Comparison of ENCODE assay signal across 9 cellular contexts in the genomic region with DNA sequence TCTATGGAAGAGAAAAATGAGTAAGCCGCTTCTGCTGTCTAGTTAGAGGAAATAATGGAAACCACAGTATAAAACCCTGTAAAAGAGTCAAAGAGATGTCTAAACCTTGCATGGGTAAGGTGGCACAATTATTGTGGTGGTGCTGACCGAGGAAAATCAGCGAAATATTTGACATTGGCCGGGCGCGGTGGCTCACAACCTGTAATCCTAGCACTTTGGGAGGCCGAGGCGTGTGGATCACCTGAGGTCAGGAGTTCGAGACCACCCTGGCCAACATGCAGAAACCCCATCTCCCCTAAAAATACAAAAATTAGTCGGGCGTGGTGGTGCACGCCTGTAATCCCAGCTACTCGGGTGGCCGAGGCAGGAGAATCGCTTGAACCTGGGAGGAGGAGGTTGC. TPM values are rescaled to one million over a fixed set of nuclear protein-coding genes. Genes with fewer than 3 reads are reported as not detected.
DNase-seq lines count a peak whose midpoint lies in the region; ATAC-seq, FAIRE-seq and TF ChIP-seq lines count a peak whose summit lies in the region.
"Not testable (repeated sequence)": the region's sequence is repeated elsewhere in the genome, so short reads cannot be mapped to it uniquely, and the experiment has no call there.
"Had no signal": no experiment of that assay in that cellular context is flagged by ENCODE, and none has a peak within 500 bp of the region (broad histone marks: within the 10 kb centered on the region; RNA-seq: fewer than 3 reads in every experiment).

No MANE protein-coding gene starts in this region.

- CTCF ChIA-PET in activated CD8-positive, alpha-beta T cell treated with anti-CD3 and anti-CD28 coated beads, Interleukin-2, amount 10 ng/mL, durations not matched to agents 7 days and 5 days (lab: Charles Lee): interaction anchor here (0.7 to 1.8 kb wide), 6 partner anchors 8 to 508 kb away, joined by 3 to 16 read pairs (median 4); no protein-coding TSS in a partner anchor

- H3K27me3 Mint-ChIP-seq in activated CD8-positive, alpha-beta T cell treated with anti-CD3 and anti-CD28 coated beads, Interleukin-2, amount 10 ng/mL, durations not matched to agents 7 days and 5 days (ENCODE audit: low read depth): not testable (repeated sequence)

- ATAC-seq in GM18517 (IDR thresholded peaks at IDR 0.05; ENCODE audit: unreplicated experiment): peak; percentile 6
- ATAC-seq in activated CD8-positive, alpha-beta T cell treated with anti-CD3 and anti-CD28 coated beads, Interleukin-2, amount 10 ng/mL, durations not matched to agents 7 days and 5 days: peak; percentile 10
- ATAC-seq in heart left ventricle: not testable (repeated sequence)

- H3K4me1 Mint-ChIP-seq in activated CD8-positive, alpha-beta T cell treated with anti-CD3 and anti-CD28 coated beads, Interleukin-2, amount 10 ng/mL, durations not matched to agents 7 days and 5 days (ENCODE audit: low read depth): peaks cover 42% of the 10 kb centered on the region

- peaks cover 27% of the 10 kb centered on the region for H3K36me3 ChIP-seq in NT2/D1 (ENCODE audit: insufficient read depth, insufficient read length, low read length)
- H3K36me3 ChIP-seq in bronchial epithelial cell (ENCODE audit: control insufficient read depth, insufficient read depth, low read length); muscle layer of duodenum (ENCODE audit: control insufficient read depth in 1 of 2, insufficient read depth in 2 of 2, low read length in 2 of 2); skeletal muscle tissue (ENCODE audit: control insufficient read depth in 3 of 3, insufficient read depth in 3 of 3, low read length in 3 of 3): not testable (repeated sequence)
- H3K36me3 ChIP-seq in heart left ventricle: peaks cover 0 to 12% (median 5%) of the 10 kb centered on the region in 9 donors

- 83 to 88% (median 86%) methylated on average over 15 of the region's 15 CpGs for WGBS in heart left ventricle, 4 donors

- POLR2A ChIA-PET in activated CD8-positive, alpha-beta T cell treated with anti-CD3 and anti-CD28 coated beads, Interleukin-2, amount 10 ng/mL, durations not matched to agents 7 days and 5 days (lab: Charles Lee): interaction anchor here (0.6 to 2.2 kb wide), 6 partner anchors 8 to 509 kb away, joined by 3 to 11 read pairs (median 3); no protein-coding TSS in a partner anchor

- intact Hi-C loops in heart left ventricle (cut with DNase I): not testable (repeated sequence)

- TF ChIP-seq POLR2A in heart left ventricle (IDR thresholded peaks at IDR 0.05): not testable (repeated sequence)

- not testable (repeated sequence) for H3K9me3 Mint-ChIP-seq in activated CD8-positive, alpha-beta T cell treated with anti-CD3 and anti-CD28 coated beads, Interleukin-2, amount 10 ng/mL, durations not matched to agents 7 days and 5 days (ENCODE audit: insufficient read depth)

- H3K9ac ChIP-seq in NT2/D1 (ENCODE audit: insufficient read length, low read depth): not testable (repeated sequence)
- H3K9ac ChIP-seq in skeletal muscle tissue (ENCODE audit: low read depth in 1 of 3, low read length in 3 of 3): peak overlapping the region; percentile 64 to 85 (median 71)

- H3K27me3 ChIP-seq in NT2/D1 (ENCODE audit: insufficient read depth, insufficient read length); bronchial epithelial cell (ENCODE audit: control insufficient read depth, insufficient read depth, low read length); heart left ventricle; muscle layer of duodenum (ENCODE audit: low read depth, low read length); skeletal muscle tissue (ENCODE audit: control insufficient read depth in 3 of 3, insufficient read depth in 3 of 3, low read length in 3 of 3): not testable (repeated sequence)

- peak overlapping the region; percentile 93 for H3K27ac Mint-ChIP-seq in activated CD8-positive, alpha-beta T cell treated with anti-CD3 and anti-CD28 coated beads, Interleukin-2, amount 10 ng/mL, durations not matched to agents 7 days and 5 days

- H3K4me1 ChIP-seq in NT2/D1 (ENCODE audit: insufficient read depth, insufficient read length): not testable (repeated sequence)
- peaks cover 0 to 27% (median 14%) of the 10 kb centered on the region in 12 donors for H3K4me1 ChIP-seq in heart left ventricle
- H3K4me1 ChIP-seq in muscle layer of duodenum (ENCODE audit: control insufficient read depth in 1 of 2, insufficient read depth in 2 of 2, low read length in 2 of 2): peaks cover 0 to 10% of the 10 kb centered on the region in 2 donors
- H3K4me1 ChIP-seq in skeletal muscle tissue (ENCODE audit: control insufficient read depth in 3 of 3, insufficient read depth in 3 of 3, low read length in 3 of 3): peaks cover 10 to 14% (median 10%) of the 10 kb centered on the region in 3 donors

- peaks cover 38% of the 10 kb centered on the region for H3K36me3 Mint-ChIP-seq in activated CD8-positive, alpha-beta T cell treated with anti-CD3 and anti-CD28 coated beads, Interleukin-2, amount 10 ng/mL, durations not matched to agents 7 days and 5 days (ENCODE audit: low read depth)

- H3K4me3 Mint-ChIP-seq in activated CD8-positive, alpha-beta T cell treated with anti-CD3 and anti-CD28 coated beads, Interleukin-2, amount 10 ng/mL, durations not matched to agents 7 days and 5 days: peak overlapping the region; percentile 80

- FAIRE-seq in bronchial epithelial cell (lab: Jason Lieb, UNC): not testable (repeated sequence)

- H3K27ac ChIP-seq in heart left ventricle (peak overlapping the region in 7 of 12 donors; percentile 58 to 87 (median 81)), skeletal muscle tissue (ENCODE audit: low read depth, low read length) (peak overlapping the region; percentile 62)
- not testable (repeated sequence) for H3K27ac ChIP-seq in muscle layer of duodenum (ENCODE audit: low read length)

- TF ChIP-seq CTCF in bronchial epithelial cell (IDR thresholded peaks at IDR 0.05; ENCODE audit: insufficient read depth, low read length, severe bottlenecking); heart left ventricle (IDR thresholded peaks at IDR 0.05): not testable (repeated sequence)

- not testable (repeated sequence) for DNase-seq in NT2/D1 (ENCODE audit: low read depth, low spot score); activated CD8-positive, alpha-beta T cell treated with anti-CD3 and anti-CD28 coated beads, Interleukin-2, amount 10 ng/mL, durations not matched to agents 7 days and 5 days; bronchial epithelial cell (ENCODE audit: low read depth); heart left ventricle

- peak overlapping the region; percentile 12 for H3K4me3 ChIP-seq in NT2/D1 (ENCODE audit: insufficient read length, low read depth)
- peak overlapping the region; percentile 69 for H3K4me3 ChIP-seq in bronchial epithelial cell (ENCODE audit: low read depth, low read length)
- H3K4me3 ChIP-seq in heart left ventricle: peak overlapping the region; percentile 24 to 87 (median 78)
- H3K4me3 ChIP-seq in muscle layer of duodenum (ENCODE audit: low read depth in 1 of 2, low read length in 2 of 2): peak overlapping the region; percentile 73 to 87
- H3K4me3 ChIP-seq in skeletal muscle tissue (ENCODE audit: low read length in 3 of 3): peak overlapping the region; percentile 66 to 80 (median 78)

- H3K9me3 ChIP-seq in NT2/D1 (ENCODE audit: insufficient read depth, low read length); heart left ventricle; muscle layer of duodenum (ENCODE audit: control insufficient read depth in 1 of 2, low read length in 2 of 2); skeletal muscle tissue (ENCODE audit: control insufficient read depth in 3 of 3, low read length in 3 of 3): not testable (repeated sequence)

RNA-seq across cellular contexts. Expression of gene MCM6, which starts 0.5 kb away (rescaled TPM):
- 100 to 1,000 TPM; 144 to 145 TPM for total RNA-seq in activated CD8-positive, alpha-beta T cell treated with anti-CD3 and anti-CD28 coated beads, Interleukin-2, amount 10 ng/mL, durations not matched to agents 7 days and 5 days
- total RNA-seq in bronchial epithelial cell (2.4 and 3.7 TPM in 2 replicates), heart left ventricle (10 to 100 TPM in 1 of 9 donors, 1 to 10 TPM in 8; 2.1 to 16.1 (median 4.4) TPM), skeletal muscle tissue (11.0 TPM)
- 1 to 10 TPM; 1.0 to 3.5 TPM for polyA plus RNA-seq in heart left ventricle

RNA-seq across cellular contexts. Expression of gene LCT, which starts 39.8 kb away (rescaled TPM):
- under 1 TPM; 0.18 to 0.34 TPM for total RNA-seq in activated CD8-positive, alpha-beta T cell treated with anti-CD3 and anti-CD28 coated beads, Interleukin-2, amount 10 ng/mL, durations not matched to agents 7 days and 5 days
- under 0.01 TPM in 1 of 2 replicates, not detected in the other for total RNA-seq in bronchial epithelial cell
- under 1 TPM in 1 of 9 donors, not detected in 8; 0.06 TPM for total RNA-seq in heart left ventricle
- polyA plus RNA-seq in heart left ventricle: not detected
- not detected for total RNA-seq in skeletal muscle tissue
- total RNA-seq: M059J, myocyte had no signal

Comparison
In these comparisons a context has a peak if more than half of its experiments do, and no peak if none do; other contexts are left out.
1. H3K4me3 ChIP-seq: peak in every context shown above with its lines; median percentile 80 in muscle layer of duodenum; 78 in skeletal muscle tissue; 78 in heart left ventricle; 69 in bronchial epithelial cell; 12 in NT2/D1.
2. RNA of gene MCM6, which starts 0.5 kb away (total RNA-seq): 144 to 145 TPM in activated CD8-positive, alpha-beta T cell treated with anti-CD3 and anti-CD28 coated beads, Interleukin-2, amount 10 ng/mL, durations not matched to agents 7 days and 5 days; 11.0 TPM in skeletal muscle tissue (single experiment), 2.1 to 16.1 TPM in heart left ventricle and 2.4 to 3.7 TPM in bronchial epithelial cell; every median in the first group is over 4 times any median in the second.